Comparison of ENCODE assay signal across 1 cellular context in genomic region chr4:4838602-4839470, GRCh38.
TF ChIP-seq lines count a peak whose summit lies in the region.

No MANE protein-coding gene starts in this region.

TF ChIP-seq in GM23338, 12 proteins besides CTCF, POLR2A, EP300 and RAD21 (continued from another document):
- no peak for TF ChIP-seq REST (IDR thresholded peaks at IDR 0.05; ENCODE audit: unreplicated experiment)
- TF ChIP-seq ZNF462 (CRISPR knock-in tag; IDR thresholded peaks at IDR 0.05): no peak
- no peak for TF ChIP-seq NANOG (IDR thresholded peaks at IDR 0.05; ENCODE audit: borderline replicate concordance)
- TF ChIP-seq POLR2AphosphoS5 (IDR thresholded peaks at IDR 0.05; ENCODE audit: low read depth): no peak
- TF ChIP-seq ETS1 (IDR thresholded peaks at IDR 0.05): no peak
- TF ChIP-seq JUNB (IDR thresholded peaks at IDR 0.05; ENCODE audit: unreplicated experiment): no peak
- TF ChIP-seq EZH2phosphoT487 (IDR thresholded peaks at IDR 0.05; ENCODE audit: unreplicated experiment): no peak
- TF ChIP-seq STAT1 (IDR thresholded peaks at IDR 0.05; ENCODE audit: unreplicated experiment): no peak
TF ChIP-seq in GM23338: peak in this region for 0.
